Comparison of ENCODE assay signal across 8 cellular contexts in genomic region chr15:60916674-60917468, GRCh38.
DNase-seq lines count a peak whose midpoint lies in the region; ATAC-seq and TF ChIP-seq lines count a peak whose summit lies in the region.

No MANE protein-coding gene starts in this region.

- peak; percentile 28 for DNase-seq in NCI-H2196 treated with DMSO at 0.1 percent for 48 hours (lab: John Stamatoyannopoulos, UW; ENCODE audit: unreplicated experiment)
- peak; percentile 81 for DNase-seq in activated CD4-positive, CD25-positive, alpha-beta regulatory T cell treated with anti-CD3 and anti-CD28 coated beads, Interleukin-2, amount 50 U/mL, for 72 hours
- DNase-seq in cerebellar cortex (ENCODE audit: low spot score), result peak; percentile 83
- peak; percentile 87 for DNase-seq in stimulated activated CD4-positive, alpha-beta T cell treated with anti-CD3 and anti-CD28 coated beads, Interleukin-1b, Interleukin-23, amount 100 ng/mL, for 48 hours

- peak; percentile 87 for ATAC-seq in GM18511 (IDR thresholded peaks at IDR 0.05; ENCODE audit: unreplicated experiment)
- ATAC-seq in HG03066 (IDR thresholded peaks at IDR 0.05; ENCODE audit: low read depth, unreplicated experiment), result peak; percentile 94

- no peak overlapping the region for H3K27ac ChIP-seq in 22Rv1
- H3K27ac ChIP-seq in layer of hippocampus (ENCODE audit: low read depth, low read length), result peak overlapping the region; percentile 23

- H3K27me3 ChIP-seq in layer of hippocampus (ENCODE audit: control insufficient read depth, insufficient read depth, low read length), result no peaks in the 10 kb centered on the region

- peak; percentile 79 for TF ChIP-seq CTCF in 22Rv1 (IDR thresholded peaks at IDR 0.05)

Comparison
In these comparisons a context has a peak if more than half of its experiments do, and no peak if none do; other contexts are left out.
1. DNase-seq: peak in every context shown above with its lines; median percentile 87 in stimulated activated CD4-positive, alpha-beta T cell treated with anti-CD3 and anti-CD28 coated beads, Interleukin-1b, Interleukin-23, amount 100 ng/mL, for 48 hours; 83 in cerebellar cortex; 81 in activated CD4-positive, CD25-positive, alpha-beta regulatory T cell treated with anti-CD3 and anti-CD28 coated beads, Interleukin-2, amount 50 U/mL, for 72 hours; 28 in NCI-H2196 treated with DMSO at 0.1 percent for 48 hours.